Comparison of ENCODE assay signal across 1 cellular context in genomic region chr19:31121501-31121900, GRCh38.
TF ChIP-seq lines count a peak whose summit lies in the region.

No MANE protein-coding gene starts in this region.

TF ChIP-seq in A549, 52 proteins besides CTCF, POLR2A, EP300 and RAD21 (continued from another document):
- no peak for TF ChIP-seq ELK1 (IDR thresholded peaks at IDR 0.05; ENCODE audit: low read depth, low read length)
- TF ChIP-seq FOSL2 (IDR thresholded peaks at IDR 0.05): no peak
- TF ChIP-seq FOSL2 (CRISPR knock-in tag; IDR thresholded peaks at IDR 0.05): no peak
- no peak for TF ChIP-seq HOXB13 (CRISPR knock-in tag; IDR thresholded peaks at IDR 0.05; ENCODE audit: low read depth)
- no peak for TF ChIP-seq HOXB5 (CRISPR knock-in tag; IDR thresholded peaks at IDR 0.05)
- no peak for TF ChIP-seq SMC3 (IDR thresholded peaks at IDR 0.05)
- no peak for TF ChIP-seq MAZ (IDR thresholded peaks at IDR 0.05; ENCODE audit: borderline replicate concordance, low read depth, low read length)
- no peak for TF ChIP-seq TP53 (CRISPR knock-in tag; IDR thresholded peaks at IDR 0.05)
- no peak for TF ChIP-seq USF2 (IDR thresholded peaks at IDR 0.05)
- no peak for TF ChIP-seq RCOR1 (IDR thresholded peaks at IDR 0.05; ENCODE audit: low read depth, low read length)
- TF ChIP-seq ZNF302 (CRISPR knock-in tag; IDR thresholded peaks at IDR 0.05): no peak
- TF ChIP-seq NPAS2 (CRISPR knock-in tag; IDR thresholded peaks at IDR 0.05; ENCODE audit: borderline replicate concordance): no peak
- no peak for TF ChIP-seq CBX8 (IDR thresholded peaks at IDR 0.05)
- TF ChIP-seq BHLHE40 (IDR thresholded peaks at IDR 0.05; ENCODE audit: low read depth, low read length): no peak
- no peak for TF ChIP-seq GATA3 (IDR thresholded peaks at IDR 0.05; ENCODE audit: borderline replicate concordance)
- TF ChIP-seq FOSB (CRISPR knock-in tag; IDR thresholded peaks at IDR 0.05): no peak
- TF ChIP-seq RFX5 (IDR thresholded peaks at IDR 0.05): no peak
- TF ChIP-seq NFE2L2 (conservative IDR thresholded peaks at IDR 0.05; ENCODE audit: low read length): no peak
- TF ChIP-seq ZSCAN20 (CRISPR knock-in tag; IDR thresholded peaks at IDR 0.05): no peak
